ENCODE assay signal across 8 cellular contexts in the genomic region with DNA sequence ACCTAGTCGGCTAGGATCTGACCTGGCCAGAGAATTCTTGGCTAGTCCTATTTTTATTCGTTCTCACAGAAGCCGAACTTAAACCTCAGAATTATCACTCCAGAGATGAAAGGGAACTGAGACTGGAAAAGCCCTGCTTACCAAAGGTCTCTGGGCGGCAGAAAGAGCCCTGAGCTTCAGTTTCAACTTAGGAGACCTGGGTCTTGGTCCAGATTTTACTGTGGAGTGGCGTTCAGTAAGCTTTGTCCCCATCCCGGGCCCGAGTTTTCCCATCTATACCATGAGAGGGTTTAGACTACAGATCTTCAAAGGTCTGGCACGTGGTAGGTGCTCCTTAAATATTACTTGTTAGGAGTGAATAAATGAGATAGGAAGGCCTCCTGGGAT. TPM values are rescaled to one million over a fixed set of nuclear protein-coding genes. Genes with fewer than 3 reads are reported as not detected.
DNase-seq lines count a peak whose midpoint lies in the region; ATAC-seq and TF ChIP-seq lines count a peak whose summit lies in the region.

No MANE protein-coding gene starts in this region.

- no peak overlapping the region for H3K4ac ChIP-seq in mesendoderm (ENCODE audit: low read depth, low read length)

- CTCF ChIA-PET in activated naive CD4-positive, alpha-beta T cell treated with anti-CD3 and anti-CD28 coated beads for 36 hours (lab: Charles Lee) = interaction anchor here (0.7 to 1.6 kb wide), 4 partner anchors 27 to 152 kb away, joined by 3 to 5 read pairs (median 3); no protein-coding TSS in a partner anchor

- no peaks in the 10 kb centered on the region for H3K79me2 ChIP-seq in mesendoderm (ENCODE audit: control insufficient read depth, insufficient read depth, low read length)

- no peaks in the 10 kb centered on the region for H3K36me3 ChIP-seq in brain microvascular endothelial cell (replicated peaks)
- H3K36me3 ChIP-seq in mesendoderm (ENCODE audit: control insufficient read depth, insufficient read depth, low read length) = no peaks in the 10 kb centered on the region

- in situ Hi-C loops in KBM-7 (cut with MboI; ENCODE audit: low pct_unique_long_range_greater_than_20kb, low sequenced_read_pairs) (no loop called here), brain microvascular endothelial cell (cut with HindIII; ENCODE audit: low pct_ligation_motif_present, low sequenced_read_pairs) (no loop called here)

- H3K36me3 Mint-ChIP-seq in activated naive CD4-positive, alpha-beta T cell treated with anti-CD3 and anti-CD28 coated beads for 36 hours (ENCODE audit: low read depth) = no peaks in the 10 kb centered on the region

- peak overlapping the region; percentile 60 for H3K18ac ChIP-seq in mesendoderm (ENCODE audit: low read length)

- H3K4me1 Mint-ChIP-seq in activated naive CD4-positive, alpha-beta T cell treated with anti-CD3 and anti-CD28 coated beads for 36 hours (ENCODE audit: low read depth) = peaks cover 27% of the 10 kb centered on the region

- ATAC-seq in GM21529 (IDR thresholded peaks at IDR 0.05; ENCODE audit: unreplicated experiment) (no peak), HG03097 (IDR thresholded peaks at IDR 0.05; ENCODE audit: low FRiP score, unreplicated experiment) (no peak)

- H2BK5ac ChIP-seq in mesendoderm (ENCODE audit: low read length) = no peak overlapping the region

- DNase-seq in activated naive CD4-positive, alpha-beta T cell treated with anti-CD3 and anti-CD28 coated beads for 36 hours = no peak
- DNase-seq in activated naive CD4-positive, alpha-beta T cell treated with anti-CD3 and anti-CD28 coated beads, Interleukin-2, amount 50 U/mL, for 16 hours = no peak
- DNase-seq in KBM-7 (peak; percentile 26), brain microvascular endothelial cell (peak; percentile 2), mesendoderm (no peak), mucosa of gallbladder (ENCODE audit: low spot score) (no peak)

- H2BK120ac ChIP-seq in mesendoderm (ENCODE audit: low read depth, low read length) = no peak overlapping the region

- TF ChIP-seq CTCF in brain microvascular endothelial cell (IDR thresholded peaks at IDR 0.05; ENCODE audit: low read depth, low read length, missing control alignments) = no peak

- H3K23ac ChIP-seq in mesendoderm (ENCODE audit: low read length) = peak overlapping the region; percentile 35

- peak overlapping the region; percentile 79 for H3K27ac Mint-ChIP-seq in activated naive CD4-positive, alpha-beta T cell treated with anti-CD3 and anti-CD28 coated beads for 36 hours

- no CpG with 5 or more reads among the region's 8 CpGs for WGBS in mesendoderm (ENCODE audit: extremely low coverage, insufficient coverage, low lambda C conversion rate)

- peak overlapping the region; percentile 87 for H3K56ac ChIP-seq in mesendoderm (ENCODE audit: low read length)

- peak overlapping the region; percentile 95 for H3K4me3 Mint-ChIP-seq in activated naive CD4-positive, alpha-beta T cell treated with anti-CD3 and anti-CD28 coated beads for 36 hours

- peaks cover 2% of the 10 kb centered on the region for H3K4me1 ChIP-seq in mesendoderm (ENCODE audit: control insufficient read depth, low read depth, low read length)

- peak overlapping the region; percentile 86 for H3K9ac ChIP-seq in mesendoderm (ENCODE audit: low read length)

- H3K4me2 ChIP-seq in mesendoderm (ENCODE audit: low read length) = peak overlapping the region; percentile 94

- no peak overlapping the region for H4K8ac ChIP-seq in mesendoderm (ENCODE audit: low read depth, low read length)

- no peaks in the 10 kb centered on the region for H3K27me3 Mint-ChIP-seq in activated naive CD4-positive, alpha-beta T cell treated with anti-CD3 and anti-CD28 coated beads for 36 hours (ENCODE audit: low read depth)

- no peak overlapping the region for H2BK15ac ChIP-seq in mesendoderm (replicated peaks; ENCODE audit: low read depth)

- no peaks in the 10 kb centered on the region for H3K9me3 Mint-ChIP-seq in activated naive CD4-positive, alpha-beta T cell treated with anti-CD3 and anti-CD28 coated beads for 36 hours

- intact Hi-C loops in activated naive CD4-positive, alpha-beta T cell treated with anti-CD3 and anti-CD28 coated beads for 36 hours (cut with micrococcal nuclease) = loop anchor here (2.0 kb wide), 2 partner anchors 34 to 60 kb away; no protein-coding TSS in a partner anchor

- no peaks in the 10 kb centered on the region for H3K27me3 ChIP-seq in brain microvascular endothelial cell (replicated peaks)
- H3K27me3 ChIP-seq in mesendoderm (ENCODE audit: insufficient read depth, low read length, poor library complexity) = no peaks in the 10 kb centered on the region

- no peaks in the 10 kb centered on the region for H3K79me1 ChIP-seq in mesendoderm (ENCODE audit: low read length)

- no peak overlapping the region for H4K5ac ChIP-seq in mesendoderm (ENCODE audit: low read length)

- H2AK5ac ChIP-seq in mesendoderm (ENCODE audit: low read length) = no peak overlapping the region

- peak overlapping the region; percentile 76 for H3K4me3 ChIP-seq in brain microvascular endothelial cell (ENCODE audit: low read depth, low read length)
- H3K4me3 ChIP-seq in mesendoderm (ENCODE audit: low read length) = peak overlapping the region; percentile 81

- H3K27ac ChIP-seq in brain microvascular endothelial cell (no peak overlapping the region), mesendoderm (ENCODE audit: low read depth, low read length) (peak overlapping the region; percentile 12)

RNA-seq across cellular contexts. Expression of gene NEU3, which starts 0.5 kb away (rescaled TPM):
- 10 to 100 TPM; 16.4 TPM for total RNA-seq in activated naive CD4-positive, alpha-beta T cell treated with anti-CD3 and anti-CD28 coated beads for 36 hours
- 7.8 TPM for polyA plus RNA-seq in mesendoderm (2013, experiment 1 of 2)
- 8.5 TPM for polyA plus RNA-seq in mesendoderm (2013, experiment 2 of 2)
- 8.1 TPM for total RNA-seq in mucosa of gallbladder

RNA-seq across cellular contexts. Expression of gene SPCS2, which starts 40.2 kb away (rescaled TPM):
- 10 to 100 TPM; 77.6 to 83.3 TPM for total RNA-seq in activated naive CD4-positive, alpha-beta T cell treated with anti-CD3 and anti-CD28 coated beads for 36 hours
- polyA plus RNA-seq in mesendoderm (2013, experiment 1 of 2) = 118 TPM
- 117 TPM for polyA plus RNA-seq in mesendoderm (2013, experiment 2 of 2)
- total RNA-seq in mucosa of gallbladder = 145 TPM

RNA-seq across cellular contexts. Expression of gene XRRA1, which starts 40.4 kb away (rescaled TPM):
- 1 to 10 TPM; 5.0 to 9.5 TPM for total RNA-seq in activated naive CD4-positive, alpha-beta T cell treated with anti-CD3 and anti-CD28 coated beads for 36 hours
- polyA plus RNA-seq in mesendoderm (2013, experiment 1 of 2) = 2.3 TPM
- 2.4 TPM for polyA plus RNA-seq in mesendoderm (2013, experiment 2 of 2)
- 16.2 TPM for total RNA-seq in mucosa of gallbladder

Comparison
In these comparisons a context has a peak if more than half of its experiments do, and no peak if none do; other contexts are left out.
1. DNase-seq: peak in KBM-7 (single experiment) and brain microvascular endothelial cell (single experiment); none in activated naive CD4-positive, alpha-beta T cell treated with anti-CD3 and anti-CD28 coated beads for 36 hours (single experiment), activated naive CD4-positive, alpha-beta T cell treated with anti-CD3 and anti-CD28 coated beads, Interleukin-2, amount 50 U/mL, for 16 hours (single experiment), mesendoderm (single experiment) and mucosa of gallbladder (single experiment).